ENCODE assay signal across 16 cellular contexts in genomic region chr17:7775058-7775457, GRCh38. TPM values are rescaled to one million over a fixed set of nuclear protein-coding genes. Genes with fewer than 3 reads are reported as not detected.
"Had no signal": no experiment of that assay in that cellular context is flagged by ENCODE, and none has a peak within 500 bp of the region (broad histone marks: within the 10 kb centered on the region; RNA-seq: fewer than 3 reads in every experiment).

No MANE protein-coding gene starts in this region.

- DNase-seq: activated CD4-positive, alpha-beta T cell treated with anti-CD3 and anti-CD28 coated beads for 48 hours; activated CD4-positive, alpha-beta T cell treated with anti-CD3 and anti-CD28 coated beads, Interleukin-2, amount 50 U/mL, for 48 hours; activated CD8-positive, alpha-beta memory T cell treated with anti-CD3 and anti-CD28 coated beads, Interleukin-2, amount 50 U/mL, for 4 hours; activated gamma-delta T cell; activated naive CD4-positive, alpha-beta T cell treated with anti-CD3 and anti-CD28 coated beads, Interleukin-2, amount 10 ng/mL, durations not matched to agents 7 days and 5 days; activated naive CD8-positive, alpha-beta T cell treated with anti-CD3 and anti-CD28 coated beads, Interleukin-2, amount 10 ng/mL, durations not matched to agents 7 days and 5 days; activated T-cell treated with anti-CD3 and anti-CD28 coated beads, Interleukin-2, amount 50 U/mL, for 24 hours; hippocampal formation; left colon; naive thymus-derived CD8-positive, alpha-beta T cell; occipital lobe; stimulated activated naive CD4-positive, alpha-beta T cell; T-helper 9 cell; tibial artery; WERI-Rb-1 had no signal

RNA-seq across cellular contexts. Expression of gene DNAH2, which starts 57.5 kb away (rescaled TPM):
- total RNA-seq: activated naive CD8-positive, alpha-beta T cell treated with anti-CD3 and anti-CD28 coated beads, Interleukin-2, amount 10 ng/mL, durations not matched to agents 7 days and 5 days; naive thymus-derived CD8-positive, alpha-beta T cell; smooth muscle cell had no signal
